In the genomic region with DNA sequence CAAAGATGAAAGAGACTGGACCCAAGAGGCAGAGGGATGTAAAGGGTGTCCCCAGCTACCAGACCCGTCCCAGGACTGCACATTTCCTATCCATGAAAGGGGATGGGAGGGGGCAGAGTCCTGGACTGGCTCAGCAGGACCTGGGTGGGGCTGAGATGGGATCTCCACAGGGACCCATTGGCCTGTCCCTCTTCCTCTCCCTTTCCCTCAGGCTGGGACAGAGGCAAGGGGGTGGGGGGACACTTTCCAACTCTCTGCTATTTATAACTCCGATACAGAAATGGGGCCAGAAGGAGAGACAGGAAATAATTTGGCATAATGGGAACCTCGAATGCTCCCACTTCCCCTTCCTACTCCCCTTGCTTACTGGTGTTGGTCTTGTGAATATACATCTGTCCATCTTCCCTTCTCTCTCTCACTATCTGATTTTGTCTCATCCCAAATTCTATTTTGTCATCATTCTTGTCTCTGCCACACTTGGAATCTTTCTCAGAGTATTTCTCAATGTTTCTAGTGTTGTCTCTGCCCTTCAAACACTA, we compare ENCODE assay signal across 1 cellular context.
TF ChIP-seq lines count a peak whose summit lies in the region.

No MANE protein-coding gene starts in this region.

TF ChIP-seq in HEK293, 187 proteins besides CTCF, POLR2A, EP300 and RAD21 (continued from another document):
- TF ChIP-seq FEZF1 (tag by site-specific recombination; IDR thresholded peaks at IDR 0.05) = no peak
- no peak for TF ChIP-seq ZBTB20 (tag by site-specific recombination; IDR thresholded peaks at IDR 0.05)
- 0 out of 2 replicates have a peak, but pooled peaks have one; percentile 9 for TF ChIP-seq ZBTB17 (tag by site-specific recombination; IDR thresholded peaks at IDR 0.05)
- no peak for TF ChIP-seq GLI2 (tag by site-specific recombination; IDR thresholded peaks at IDR 0.05; ENCODE audit: borderline replicate concordance, low read depth)
- TF ChIP-seq HOXD13 (CRISPR knock-in tag; IDR thresholded peaks at IDR 0.05; ENCODE audit: borderline replicate concordance) = no peak
- TF ChIP-seq ZNF600 (tag by site-specific recombination; IDR thresholded peaks at IDR 0.05) = no peak
- TF ChIP-seq, protein P1, sequence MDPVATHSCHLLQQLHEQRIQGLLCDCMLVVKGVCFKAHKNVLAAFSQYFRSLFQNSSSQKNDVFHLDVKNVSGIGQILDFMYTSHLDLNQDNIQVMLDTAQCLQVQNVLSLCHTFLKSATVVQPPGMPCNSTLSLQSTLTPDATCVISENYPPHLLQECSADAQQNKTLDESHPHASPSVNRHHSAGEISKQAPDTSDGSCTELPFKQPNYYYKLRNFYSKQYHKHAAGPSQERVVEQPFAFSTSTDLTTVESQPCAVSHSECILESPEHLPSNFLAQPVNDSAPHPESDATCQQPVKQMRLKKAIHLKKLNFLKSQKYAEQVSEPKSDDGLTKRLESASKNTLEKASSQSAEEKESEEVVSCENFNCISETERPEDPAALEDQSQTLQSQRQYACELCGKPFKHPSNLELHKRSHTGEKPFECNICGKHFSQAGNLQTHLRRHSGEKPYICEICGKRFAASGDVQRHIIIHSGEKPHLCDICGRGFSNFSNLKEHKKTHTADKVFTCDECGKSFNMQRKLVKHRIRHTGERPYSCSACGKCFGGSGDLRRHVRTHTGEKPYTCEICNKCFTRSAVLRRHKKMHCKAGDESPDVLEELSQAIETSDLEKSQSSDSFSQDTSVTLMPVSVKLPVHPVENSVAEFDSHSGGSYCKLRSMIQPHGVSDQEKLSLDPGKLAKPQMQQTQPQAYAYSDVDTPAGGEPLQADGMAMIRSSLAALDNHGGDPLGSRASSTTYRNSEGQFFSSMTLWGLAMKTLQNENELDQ (tag by site-specific recombination; IDR thresholded peaks at IDR 0.05; ENCODE audit: low read depth) = no peak
